Comparison of ENCODE assay signal across 20 cellular contexts in genomic region chr2:3445891-3446290, GRCh38.
DNase-seq lines count a peak whose midpoint lies in the region; ATAC-seq and TF ChIP-seq lines count a peak whose summit lies in the region.
"Had no signal": no experiment of that assay in that cellular context is flagged by ENCODE, and none has a peak within 500 bp of the region (broad histone marks: within the 10 kb centered on the region; RNA-seq: fewer than 3 reads in every experiment).

No MANE protein-coding gene starts in this region.

- peaks cover 7% of the 10 kb centered on the region for H3K27me3 Mint-ChIP-seq in endothelial cell (ENCODE audit: unreplicated experiment)
- H3K27me3 Mint-ChIP-seq: CD4-positive, alpha-beta T cell had no signal

- TF ChIP-seq CTCF in endothelial cell (IDR thresholded peaks at IDR 0.05; ENCODE audit: unreplicated experiment): no peak

- H3K27ac Mint-ChIP-seq in endothelial cell (ENCODE audit: unreplicated experiment): no peak overlapping the region
- peak overlapping the region; percentile 29 for H3K27ac Mint-ChIP-seq in stimulated activated effector memory CD8-positive, alpha-beta T cell treated with anti-CD3 and anti-CD28 coated beads, Interleukin-12 subunit alpha, Interleukin-12 subunit beta, amount 100 ng/mL, for 72 hours
- H3K27ac Mint-ChIP-seq: CD4-positive, alpha-beta T cell had no signal

- H3K4me1 Mint-ChIP-seq in endothelial cell (ENCODE audit: unreplicated experiment): peaks cover 58% of the 10 kb centered on the region
- peaks cover 9% of the 10 kb centered on the region for H3K4me1 Mint-ChIP-seq in stimulated activated effector memory CD8-positive, alpha-beta T cell treated with anti-CD3 and anti-CD28 coated beads, Interleukin-12 subunit alpha, Interleukin-12 subunit beta, amount 100 ng/mL, for 72 hours

- peak overlapping the region; percentile 37 for H3K4me3 Mint-ChIP-seq in endothelial cell (ENCODE audit: unreplicated experiment)
- H3K4me3 Mint-ChIP-seq in stimulated activated effector memory CD8-positive, alpha-beta T cell treated with anti-CD3 and anti-CD28 coated beads, Interleukin-12 subunit alpha, Interleukin-12 subunit beta, amount 100 ng/mL, for 72 hours: no peak overlapping the region
- H3K4me3 Mint-ChIP-seq: CD4-positive, alpha-beta T cell had no signal

- ATAC-seq in stimulated activated effector memory CD8-positive, alpha-beta T cell treated with anti-CD3 and anti-CD28 coated beads, Interleukin-12 subunit alpha, Interleukin-12 subunit beta, amount 100 ng/mL, for 72 hours: no peak

- peaks cover 34% of the 10 kb centered on the region for H3K36me3 Mint-ChIP-seq in endothelial cell (ENCODE audit: low read depth, unreplicated experiment)
- H3K36me3 Mint-ChIP-seq in stimulated activated effector memory CD8-positive, alpha-beta T cell treated with anti-CD3 and anti-CD28 coated beads, Interleukin-12 subunit alpha, Interleukin-12 subunit beta, amount 100 ng/mL, for 72 hours: peaks cover 37% of the 10 kb centered on the region

- H3K9me3 Mint-ChIP-seq in endothelial cell (ENCODE audit: unreplicated experiment): no peaks in the 10 kb centered on the region
- H3K9me3 Mint-ChIP-seq in stimulated activated effector memory CD8-positive, alpha-beta T cell treated with anti-CD3 and anti-CD28 coated beads, Interleukin-12 subunit alpha, Interleukin-12 subunit beta, amount 100 ng/mL, for 72 hours: no peaks in the 10 kb centered on the region
- H3K9me3 Mint-ChIP-seq: CD4-positive, alpha-beta T cell had no signal

- DNase-seq in NCI-H2107 treated with DMSO at 0.1 percent for 48 hours (lab: John Stamatoyannopoulos, UW; ENCODE audit: unreplicated experiment) (peak; percentile 29), NCI-H2107 (lab: John Stamatoyannopoulos, UW) (no peak), NCI-H187 (lab: John Stamatoyannopoulos, UW) (peak; percentile 89 to 91), endothelial cell (ENCODE audit: low spot score) (no peak), RKO (ENCODE audit: low spot score) (no peak), NOMO-1 treated with DMSO at 0.1 percent for 48 hours (lab: John Stamatoyannopoulos, UW; ENCODE audit: unreplicated experiment) (no peak), NCI-H1092 (lab: John Stamatoyannopoulos, UW) (no peak)
- no peak for DNase-seq in stimulated activated effector memory CD8-positive, alpha-beta T cell treated with anti-CD3 and anti-CD28 coated beads, Interleukin-12 subunit alpha, Interleukin-12 subunit beta, amount 100 ng/mL, for 72 hours (ENCODE audit: low spot score in 2 of 2)
- DNase-seq: ACHN; Caco-2; CD4-positive, alpha-beta T cell; DMS 273 treated with DMSO at 0.1 percent for 48 hours; GOT3; HCEC 1CT; MG63; NCI-H1417 treated with DMSO at 0.1 percent for 48 hours; NCI-H1930; NCI-H524 treated with DMSO at 0.1 percent for 48 hours; NCI-H82; Right ventricle myocardium superior had no signal

Comparison
In these comparisons a context has a peak if more than half of its experiments do, and no peak if none do; other contexts are left out.
1. DNase-seq: peak in NCI-H2107 treated with DMSO at 0.1 percent for 48 hours (single experiment) and NCI-H187 (2 of 2); none in NCI-H2107 (single experiment), endothelial cell (single experiment), stimulated activated effector memory CD8-positive, alpha-beta T cell treated with anti-CD3 and anti-CD28 coated beads, Interleukin-12 subunit alpha, Interleukin-12 subunit beta, amount 100 ng/mL, for 72 hours (0 of 2), RKO (single experiment), NOMO-1 treated with DMSO at 0.1 percent for 48 hours (single experiment) and NCI-H1092 (single experiment).